ENCODE assay signal across 14 cellular contexts in the genomic region with DNA sequence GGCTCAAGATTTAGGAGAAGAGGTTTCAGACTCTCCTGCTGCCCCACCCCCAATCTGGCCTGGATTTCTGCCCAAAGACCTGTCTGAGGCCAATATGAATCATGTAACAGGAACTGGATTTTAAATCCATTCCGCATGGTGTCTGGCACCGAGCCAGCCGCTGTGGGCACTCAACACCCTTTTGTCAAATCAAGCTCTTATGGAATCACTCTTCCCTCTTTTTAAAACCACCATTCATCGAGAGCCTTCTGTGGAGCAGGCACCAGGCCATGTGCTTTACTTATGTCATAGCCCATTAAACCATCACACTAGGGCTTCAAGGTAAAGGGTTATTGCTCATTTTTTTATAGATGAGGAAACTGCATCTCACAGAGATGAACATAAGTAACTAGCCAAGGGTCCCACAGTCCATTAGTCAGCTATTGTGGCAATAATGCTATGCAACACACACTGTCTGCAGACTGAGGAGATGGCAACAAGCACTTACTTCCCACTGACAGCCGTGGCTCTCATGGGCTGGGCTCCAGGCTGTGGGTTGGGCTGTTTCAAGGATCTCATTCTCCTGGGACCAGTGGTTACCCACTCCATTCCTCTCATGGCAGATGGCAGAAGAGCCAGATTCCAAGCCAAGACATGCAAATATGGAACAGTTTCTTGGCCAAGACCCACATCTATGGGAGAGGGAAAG.
DNase-seq lines count a peak whose midpoint lies in the region; ATAC-seq and TF ChIP-seq lines count a peak whose summit lies in the region.
"Had no signal": no experiment of that assay in that cellular context is flagged by ENCODE, and none has a peak within 500 bp of the region (broad histone marks: within the 10 kb centered on the region; RNA-seq: fewer than 3 reads in every experiment).

No MANE protein-coding gene starts in this region.

- ATAC-seq in RWPE2 (ENCODE audit: low read depth): peak; percentile 74
- ATAC-seq in T-helper 17 cell: no peak
- ATAC-seq: left ventricle myocardium superior had no signal

- peaks cover 4% of the 10 kb centered on the region for H3K36me3 Mint-ChIP-seq in T-helper 17 cell (ENCODE audit: low read depth)
- H3K36me3 Mint-ChIP-seq in chondrocyte (ENCODE audit: low read depth): no peaks in the 10 kb centered on the region

- TF ChIP-seq POLR2A in Peyer's patch (IDR thresholded peaks at IDR 0.05) (no peak), tibial nerve (IDR thresholded peaks at IDR 0.05) (no peak)

- H3K4me1 ChIP-seq in RWPE2 (ENCODE audit: insufficient read depth, poor library complexity, severe bottlenecking) (peaks cover 11% of the 10 kb centered on the region), Peyer's patch (no peaks in the 10 kb centered on the region), tibial nerve (no peaks in the 10 kb centered on the region)

- H3K27me3 ChIP-seq in RWPE2 (ENCODE audit: insufficient read depth, poor library complexity, severe bottlenecking): peaks cover 6% of the 10 kb centered on the region
- H3K27me3 ChIP-seq in Peyer's patch: no peaks in the 10 kb centered on the region
- H3K27me3 ChIP-seq in tibial nerve: no peaks in the 10 kb centered on the region

- H3K27ac ChIP-seq in RWPE2 (ENCODE audit: poor library complexity, severe bottlenecking): no peak overlapping the region
- H3K27ac ChIP-seq in Peyer's patch: no peak overlapping the region
- H3K27ac ChIP-seq in tibial nerve: no peak overlapping the region

- H3K4me3 Mint-ChIP-seq in T-helper 17 cell (no peak overlapping the region), chondrocyte (ENCODE audit: unreplicated experiment) (no peak overlapping the region)
- H3K4me3 Mint-ChIP-seq: CD4-positive, alpha-beta T cell had no signal

- DNase-seq in Daoy (ENCODE audit: low read depth) (peak; percentile 93), NCI-H1694 (lab: John Stamatoyannopoulos, UW) (peak; percentile 53), RWPE2 (ENCODE audit: low spot score) (peak; percentile 87), inferior parietal cortex (ENCODE audit: extremely low spot score) (peak; percentile 14), Peyer's patch (no peak), T-helper 17 cell (no peak), chondrocyte (ENCODE audit: low spot score) (no peak), tibial nerve (ENCODE audit: low spot score in 2 of 2) (no peak)
- DNase-seq: activated naive CD4-positive, alpha-beta T cell treated with Interleukin-2 at 50 U/mL for 16 hours; CD4-positive, alpha-beta T cell; left ventricle myocardium superior; NCI-H774; occipital lobe; T-helper 1 cell had no signal

- TF ChIP-seq CTCF in RWPE2 (IDR thresholded peaks at IDR 0.05; ENCODE audit: poor library complexity, severe bottlenecking): no peak
- TF ChIP-seq CTCF in Peyer's patch (IDR thresholded peaks at IDR 0.05): no peak
- no peak for TF ChIP-seq CTCF in chondrocyte (IDR thresholded peaks at IDR 0.05)
- TF ChIP-seq CTCF in tibial nerve (IDR thresholded peaks at IDR 0.05): no peak

- H3K9me3 ChIP-seq in RWPE2 (ENCODE audit: severe bottlenecking) (no peaks in the 10 kb centered on the region), Peyer's patch (no peaks in the 10 kb centered on the region), T-helper 17 cell (ENCODE audit: control insufficient read depth, low read length, poor library complexity, severe bottlenecking) (no peaks in the 10 kb centered on the region), tibial nerve (peaks cover 0 to 5% (median 0%) of the 10 kb centered on the region in 4 donors)

- H3K36me3 ChIP-seq in RWPE2 (ENCODE audit: low read depth) (no peaks in the 10 kb centered on the region), Peyer's patch (no peaks in the 10 kb centered on the region), tibial nerve (no peaks in the 10 kb centered on the region)

- H3K4me3 ChIP-seq in RWPE2 (ENCODE audit: severe bottlenecking): no peak overlapping the region
- no peak overlapping the region for H3K4me3 ChIP-seq in Peyer's patch
- H3K4me3 ChIP-seq in tibial nerve: no peak overlapping the region

- no peaks in the 10 kb centered on the region for H3K9me3 Mint-ChIP-seq in chondrocyte (ENCODE audit: low read depth)
- H3K9me3 Mint-ChIP-seq: CD4-positive, alpha-beta T cell had no signal

- 47 to 66% methylated on average over 5 of the region's 5 CpGs for WGBS in tibial nerve, 2 donors

- H3K27ac Mint-ChIP-seq in T-helper 17 cell (no peak overlapping the region), chondrocyte (ENCODE audit: unreplicated experiment) (no peak overlapping the region)
- H3K27ac Mint-ChIP-seq: CD4-positive, alpha-beta T cell had no signal

- H3K4me1 Mint-ChIP-seq in T-helper 17 cell (no peaks in the 10 kb centered on the region), chondrocyte (ENCODE audit: low read depth) (peaks cover 29% of the 10 kb centered on the region)

- TF ChIP-seq EP300 in tibial nerve (IDR thresholded peaks at IDR 0.05): no peak

- H3K27me3 Mint-ChIP-seq in T-helper 17 cell (peaks cover 62% of the 10 kb centered on the region), chondrocyte (ENCODE audit: low read depth) (peaks cover 43% of the 10 kb centered on the region)

Comparison
In these comparisons a context has a peak if more than half of its experiments do, and no peak if none do; other contexts are left out.
1. DNase-seq: peak in Daoy (single experiment), NCI-H1694 (single experiment), RWPE2 (single experiment) and inferior parietal cortex (single experiment); none in Peyer's patch (0 of 3), T-helper 17 cell (0 of 3), chondrocyte (single experiment) and tibial nerve (0 of 2).